In genomic region chr22:40346178-40347064, GRCh38 we compare ENCODE assay signal across 8 cellular contexts. TPM values are rescaled to one million over a fixed set of nuclear protein-coding genes. Genes with fewer than 3 reads are reported as not detected.
A peak's percentile ranks its signal among the peaks of the same experiment; 100 is the strongest.
DNase-seq lines count a peak whose midpoint lies in the region; ATAC-seq, FAIRE-seq and TF ChIP-seq lines count a peak whose summit lies in the region.

TSS of gene ADSL (plus strand) at chr22:40346500. CDS start at chr22:40346559, 59 bp downstream.

- peak within 1 kb of the TSS; percentile 72 for H3K4me3 ChIP-seq in A549
- H3K4me3 ChIP-seq in cardiac fibroblast (replicated peaks in 1 of 2; ENCODE audit: low read depth in 2 of 2, low read length in 2 of 2): peak within 1 kb of the TSS; percentile 78 to 95
- H3K4me3 ChIP-seq in spleen: peak within 1 kb of the TSS; percentile 71 to 96 (median 85)

- POLR2A ChIA-PET in A549 (lab: Yijun Ruan, JAX): interaction anchor here (0.5 to 5.0 kb wide), 8 partner anchors 11 to 850 kb away, joined by 3 to 31 read pairs (median 5); partner anchors contain the start of gene TNRC6B
- POLR2A ChIA-PET in activated B cell treated with CpG ODN at 0.5 μM for 24 hours (lab: Charles Lee): interaction anchor here (0.5 to 3.9 kb wide), 24 partner anchors 11 to 1211 kb away, joined by 3 to 55 read pairs (median 6); partner anchors contain the start of genes ATF4, SGSM3 and TNRC6B

- CTCF ChIA-PET in A549 (lab: Yijun Ruan, JAX) (interaction anchor here (0.7 to 3.6 kb wide), 3 partner anchors 13 to 812 kb away, joined by 3 to 31 read pairs (median 14); no protein-coding TSS in a partner anchor), activated B cell treated with CpG ODN at 0.5 μM for 24 hours (lab: Charles Lee) (interaction anchor here (0.8 to 1.9 kb wide), 9 partner anchors 10 to 817 kb away, joined by 3 to 9 read pairs (median 3); no protein-coding TSS in a partner anchor)

- H3K4me3 Mint-ChIP-seq in activated B cell treated with CpG ODN at 0.5 μM for 24 hours: peak within 1 kb of the TSS; percentile 98

- H3K27me3 Mint-ChIP-seq in activated B cell treated with CpG ODN at 0.5 μM for 24 hours: no peaks in the 10 kb centered on the region

- H3K27ac Mint-ChIP-seq in activated B cell treated with CpG ODN at 0.5 μM for 24 hours: peak within 1 kb of the TSS; percentile 98

- WGBS in A549 (ENCODE audit: missing lambda C conversion rate): 1% methylated on average over 40 of the region's 65 CpGs
- WGBS in spleen, 5 donors: 0 to 1% (median 0%) methylated on average over 41 to 65 of the region's 65 CpGs

- H3K4me1 ChIP-seq in A549 (peaks cover 20% of the 10 kb centered on the region), spleen (peaks cover 22 to 72% (median 33%) of the 10 kb centered on the region in 6 donors)

- TF ChIP-seq RAD21 in A549 (conservative IDR thresholded peaks at IDR 0.05 in 1 of 2, IDR thresholded peaks at IDR 0.05 in 1 of 2): no peak

- peak; percentile 95 for TF ChIP-seq POLR2A in A549 (IDR thresholded peaks at IDR 0.05; ENCODE audit: low read length)
- peak; percentile 98 for TF ChIP-seq POLR2A in GM18526 (IDR thresholded peaks at IDR 0.05; ENCODE audit: extremely low read depth, insufficient read length)
- peak; percentile 24 to 77 (median 59) for TF ChIP-seq POLR2A in spleen (IDR thresholded peaks at IDR 0.05)

- H3K27ac ChIP-seq in A549 (peak within 1 kb of the TSS; percentile 87 to 97), spleen (peak within 1 kb of the TSS; percentile 79 to 94 (median 91))

- peaks cover 34% of the 10 kb centered on the region for H3K4me1 Mint-ChIP-seq in activated B cell treated with CpG ODN at 0.5 μM for 24 hours

- H3K36me3 ChIP-seq in spleen: peaks cover 2 to 32% (median 24%) of the 10 kb centered on the region in 6 donors

- H3K9me3 ChIP-seq in A549 (no peaks in the 10 kb centered on the region), spleen (no peaks in the 10 kb centered on the region)

- TF ChIP-seq CTCF in A549 (IDR thresholded peaks at IDR 0.05) (no peak), activated B cell treated with CpG ODN at 0.5 μM for 24 hours (IDR thresholded peaks at IDR 0.05) (no peak), cardiac fibroblast (IDR thresholded peaks at IDR 0.05; ENCODE audit: low read depth, low read length) (no peak), spleen (IDR thresholded peaks at IDR 0.05 in 8 of 11, conservative IDR thresholded peaks at IDR 0.05 in 3 of 11) (peak in 5 of 11 experiments; percentile 26 to 50 (median 41))

- no peaks in the 10 kb centered on the region for H3K27me3 ChIP-seq in spleen (replicated peaks in 1 of 7)

- ATAC-seq in A549 (peak; percentile 98), HG03064 (IDR thresholded peaks at IDR 0.05; ENCODE audit: low read depth, unreplicated experiment) (peak; percentile 75), activated B cell treated with CpG ODN at 0.5 μM for 24 hours (ENCODE audit: low read depth) (peak; percentile 91)

- TF ChIP-seq EP300 in A549 (IDR thresholded peaks at IDR 0.05): no peak

- H3K9me3 Mint-ChIP-seq in activated B cell treated with CpG ODN at 0.5 μM for 24 hours: no peaks in the 10 kb centered on the region

- intact Hi-C loops in activated B cell treated with CpG ODN at 0.5 μM for 24 hours (cut with micrococcal nuclease) (loop anchor here (1.0 to 5.0 kb wide), 9 partner anchors 66 to 947 kb away; partner anchors contain the start of genes MRTFA, RPS19BP1, ST13 and TAB1), spleen (cut with DNase I; ENCODE audit: low total_unique reads) (loop anchor here (5.0 to 10.0 kb wide), 4 partner anchors 62 to 814 kb away; partner anchors contain the start of genes RPS19BP1 and TNRC6B)

- DNase-seq in A549 (ENCODE audit: low read depth in 1 of 2, low spot score in 1 of 2) (peak; percentile 82), NCI-H2196 treated with DMSO at 0.1 percent for 48 hours (lab: John Stamatoyannopoulos, UW; ENCODE audit: unreplicated experiment) (peak; percentile 76), activated B cell treated with CpG ODN at 0.5 μM for 24 hours (peak; percentile 85), cardiac fibroblast (ENCODE audit: low read depth in 2 of 2) (peak; percentile 84 to 87), inferior parietal cortex (ENCODE audit: extremely low spot score) (peak; percentile 79), spleen (peak; percentile 97)

- FAIRE-seq in A549 (lab: Jason Lieb, UNC): no peak

- H3K36me3 Mint-ChIP-seq in activated B cell treated with CpG ODN at 0.5 μM for 24 hours (ENCODE audit: low read depth): peaks cover 39% of the 10 kb centered on the region

- peak within 1 kb of the TSS; percentile 96 for H3K4me2 ChIP-seq in A549

TF ChIP-seq in A549, 52 proteins besides CTCF, POLR2A, EP300 and RAD21 (continues in another document):
- TF ChIP-seq EHMT2 (IDR thresholded peaks at IDR 0.05; ENCODE audit: low read depth) (no peak), ZSCAN20 (CRISPR knock-in tag; IDR thresholded peaks at IDR 0.05) (no peak), ZNF302 (CRISPR knock-in tag; IDR thresholded peaks at IDR 0.05) (no peak), CHD4 (IDR thresholded peaks at IDR 0.05; ENCODE audit: borderline replicate concordance) (no peak), USF2 (IDR thresholded peaks at IDR 0.05) (peak; percentile 72), REST (IDR thresholded peaks at IDR 0.05) (no peak), MAZ (IDR thresholded peaks at IDR 0.05; ENCODE audit: borderline replicate concordance, low read depth, low read length) (no peak), SREBF2 (IDR thresholded peaks at IDR 0.05) (no peak), CHD2 (IDR thresholded peaks at IDR 0.05; ENCODE audit: low read length, partially characterized antibody) (no peak), CBX8 (IDR thresholded peaks at IDR 0.05) (no peak), CEBPB (IDR thresholded peaks at IDR 0.05) (no peak), FOSB (CRISPR knock-in tag; IDR thresholded peaks at IDR 0.05) (no peak), FOSL2 (IDR thresholded peaks at IDR 0.05) (no peak), FOSL2 (CRISPR knock-in tag; IDR thresholded peaks at IDR 0.05) (no peak), PHF8 (IDR thresholded peaks at IDR 0.05; ENCODE audit: borderline replicate concordance, low read depth) (peak; percentile 84; the same call in 1 of the 2 replicates), TP53 (CRISPR knock-in tag; IDR thresholded peaks at IDR 0.05) (no peak), GATA3 (IDR thresholded peaks at IDR 0.05; ENCODE audit: borderline replicate concordance) (no peak; the same call in 1 of the 2 replicates), ESRRA (IDR thresholded peaks at IDR 0.05; ENCODE audit: borderline replicate concordance, low read length) (no peak), POLR2AphosphoS2 (conservative IDR thresholded peaks at IDR 0.05; ENCODE audit: low read length) (no peak), HOXB13 (CRISPR knock-in tag; IDR thresholded peaks at IDR 0.05; ENCODE audit: low read depth) (no peak), RFX5 (IDR thresholded peaks at IDR 0.05) (no peak), NR3C1 (IDR thresholded peaks at IDR 0.05) (no peak)
- TF ChIP-seq, protein P1, sequence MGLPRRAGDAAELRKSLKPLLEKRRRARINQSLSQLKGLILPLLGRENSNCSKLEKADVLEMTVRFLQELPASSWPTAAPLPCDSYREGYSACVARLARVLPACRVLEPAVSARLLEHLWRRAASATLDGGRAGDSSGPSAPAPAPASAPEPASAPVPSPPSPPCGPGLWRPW (IDR thresholded peaks at IDR 0.05): no peak

RNA-seq across cellular contexts. Expression of gene ADSL, which starts in this region (rescaled TPM):
- polyA plus RNA-seq in A549 (2011; rRNA removed): 126 TPM in 2 replicates
- polyA plus RNA-seq in A549 (2012; cell fraction: cytosol; rRNA removed): 117 and 119 TPM in 2 replicates
- 113 and 136 TPM in 2 replicates for polyA plus RNA-seq in A549 (2012; cell fraction: nucleus; rRNA removed)
- 85.6 to 105 TPM (median 87.6 TPM) in 3 replicates for polyA plus RNA-seq in A549 (2017; fragmentation: RNase III; extraction: RNeasy Plus Mini Kit Qiagen cat#74134 plus additional on column Dnase treatment)
- 113 and 114 TPM in 2 replicates for polyA minus RNA-seq in A549 (2011; rRNA and poly(A)+ RNA removed)
- 102 and 109 TPM in 2 replicates for total RNA-seq in activated B cell treated with CpG ODN at 0.5 μM for 24 hours
- total RNA-seq in spleen: 10 to 100 TPM; 40.4 to 77.7 (median 55.0) TPM
- 10 to 100 TPM; 39.1 to 52.5 (median 43.3) TPM for polyA plus RNA-seq in spleen

Comparison
In these comparisons a context has a peak if more than half of its experiments do, and no peak if none do; other contexts are left out.
1. Peak in every context shown above with its lines: DNase-seq, ATAC-seq, H3K4me3 ChIP-seq and H3K27ac ChIP-seq.